Comparison of ENCODE assay signal across 13 cellular contexts in the genomic region with DNA sequence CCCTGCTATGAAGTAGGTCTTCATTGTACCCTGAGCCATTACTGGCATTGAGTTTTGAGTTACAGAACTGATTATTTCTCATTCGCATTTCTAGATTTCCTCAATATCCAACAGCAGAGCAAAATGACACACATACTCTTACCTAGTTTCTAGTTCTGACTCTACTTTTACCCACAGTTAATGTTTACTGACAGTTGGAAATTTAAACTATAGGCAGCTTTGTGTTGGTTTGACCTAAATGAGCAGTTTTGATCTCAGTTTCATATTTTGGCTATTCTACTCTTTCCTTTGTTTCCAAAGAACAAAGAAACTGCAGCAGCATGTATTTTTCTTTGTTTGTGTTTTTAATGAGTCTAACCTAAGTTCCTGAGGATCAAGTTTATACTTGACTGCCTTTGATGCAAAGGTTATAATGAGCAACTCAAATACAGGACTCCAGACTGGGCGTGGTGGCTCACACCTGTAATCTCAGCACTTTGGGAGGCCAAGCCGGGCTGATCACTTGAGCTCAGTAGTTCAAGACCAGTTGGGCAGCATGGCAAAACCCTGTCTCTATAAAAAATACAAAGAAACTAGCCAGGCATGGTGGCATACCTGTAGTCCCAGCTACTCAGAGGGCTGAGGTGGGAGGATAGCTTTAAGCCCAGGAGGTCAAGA. TPM values are rescaled to one million over a fixed set of nuclear protein-coding genes. Genes with fewer than 3 reads are reported as not detected.
DNase-seq lines count a peak whose midpoint lies in the region; ATAC-seq and TF ChIP-seq lines count a peak whose summit lies in the region.
"Had no signal": no experiment of that assay in that cellular context is flagged by ENCODE, and none has a peak within 500 bp of the region (broad histone marks: within the 10 kb centered on the region; RNA-seq: fewer than 3 reads in every experiment).

No MANE protein-coding gene starts in this region.

- H3K36me3 ChIP-seq in mammary epithelial cell (ENCODE audit: insufficient read depth, low read length) (no peaks in the 10 kb centered on the region), transverse colon (no peaks in the 10 kb centered on the region), A673 (ENCODE audit: insufficient read depth, low read length, poor library complexity, severe bottlenecking) (no peaks in the 10 kb centered on the region)

- H3K27ac Mint-ChIP-seq in MCF 10A (ENCODE audit: low read depth, unreplicated experiment), result no peak overlapping the region
- peak overlapping the region; percentile 24 for H3K27ac Mint-ChIP-seq in T-helper 2 cell treated with Interferon-gamma antibody and Interleukin-4, amounts not matched to agents 5 μg/mL and 100 μg/mL, for 36 hours
- H3K27ac Mint-ChIP-seq: brain; stimulated activated naive B cell treated with anti-CD40 and anti-IgM and Interleukin-4, amounts not matched to agents 10 μg/mL and 1 μg/mL and 100 μg/mL, for 72 hours had no signal

- intact Hi-C loops in mammary epithelial cell (cut with micrococcal nuclease), result no loop called here
- intact Hi-C loops in MCF 10A (cut with micrococcal nuclease), result no loop called here
- intact Hi-C loops in transverse colon (cut with DNase I; ENCODE audit: low total_unique reads), result no loop called here
- intact Hi-C loops in A673 (cut with micrococcal nuclease; ENCODE audit: unreplicated experiment), result no loop called here

- peak; percentile 66 for ATAC-seq in HG02840 (IDR thresholded peaks at IDR 0.05; ENCODE audit: low FRiP score, unreplicated experiment)

- no peaks in the 10 kb centered on the region for H3K36me3 Mint-ChIP-seq in MCF 10A (ENCODE audit: insufficient read depth, unreplicated experiment)
- peaks cover 8% of the 10 kb centered on the region for H3K36me3 Mint-ChIP-seq in T-helper 2 cell treated with Interferon-gamma antibody and Interleukin-4, amounts not matched to agents 5 μg/mL and 100 μg/mL, for 36 hours (ENCODE audit: low read depth)
- H3K36me3 Mint-ChIP-seq: brain had no signal

- H3K27me3 Mint-ChIP-seq in MCF 10A (ENCODE audit: insufficient read depth, unreplicated experiment), result no peaks in the 10 kb centered on the region
- H3K27me3 Mint-ChIP-seq in T-helper 2 cell treated with Interferon-gamma antibody and Interleukin-4, amounts not matched to agents 5 μg/mL and 100 μg/mL, for 36 hours (ENCODE audit: low read depth), result no peaks in the 10 kb centered on the region
- H3K27me3 Mint-ChIP-seq: brain; stimulated activated naive B cell treated with anti-CD40 and anti-IgM and Interleukin-4, amounts not matched to agents 10 μg/mL and 1 μg/mL and 100 μg/mL, for 72 hours had no signal

- no peak for TF ChIP-seq POLR2A in transverse colon (IDR thresholded peaks at IDR 0.05)

- H3K27ac ChIP-seq in mammary epithelial cell (ENCODE audit: insufficient read depth, low read depth, low read length) (no peak overlapping the region), transverse colon (no peak overlapping the region), A673 (ENCODE audit: low read depth, low read length, poor library complexity, severe bottlenecking) (no peak overlapping the region)

- no peak overlapping the region for H3K4me2 ChIP-seq in mammary epithelial cell (ENCODE audit: insufficient read depth, low read depth, low read length)

- no peak overlapping the region for H3K4me3 Mint-ChIP-seq in MCF 10A (ENCODE audit: unreplicated experiment)
- no peak overlapping the region for H3K4me3 Mint-ChIP-seq in T-helper 2 cell treated with Interferon-gamma antibody and Interleukin-4, amounts not matched to agents 5 μg/mL and 100 μg/mL, for 36 hours
- H3K4me3 Mint-ChIP-seq: brain; neural crest cell; stimulated activated naive B cell treated with anti-CD40 and anti-IgM and Interleukin-4, amounts not matched to agents 10 μg/mL and 1 μg/mL and 100 μg/mL, for 72 hours had no signal

- CTCF ChIA-PET in mammary epithelial cell (lab: Charles Lee; ENCODE audit: low non-redundant PET), result no interaction called here
- CTCF ChIA-PET in MCF 10A (lab: Yijun Ruan, JAX), result interaction anchor here (1.0 kb wide), 1 partner anchor 13 kb away, joined by 3 read pairs; no protein-coding TSS in a partner anchor
- CTCF ChIA-PET in A673 (lab: Charles Lee), result no interaction called here

- dilution Hi-C loops in mammary epithelial cell (cut with HindIII; ENCODE audit: low sequenced_read_pairs), result no loop called here

- TF ChIP-seq CTCF in mammary epithelial cell (conservative IDR thresholded peaks at IDR 0.05 in 1 of 2, IDR thresholded peaks at IDR 0.05 in 1 of 2; ENCODE audit: extremely low read depth in 1 of 2, insufficient read depth in 1 of 2, low read depth in 1 of 2, low read length in 2 of 2) (no peak), MCF 10A (IDR thresholded peaks at IDR 0.05; ENCODE audit: unreplicated experiment) (no peak), transverse colon (IDR thresholded peaks at IDR 0.05) (no peak), A673 (conservative IDR thresholded peaks at IDR 0.05; ENCODE audit: low read depth, low read length) (no peak)

- DNase-seq in mammary epithelial cell (peak; percentile 16), MCF 10A (ENCODE audit: unreplicated experiment) (no peak), transverse colon (peak; percentile 21), occipital lobe (lab: John Stamatoyannopoulos, UW) (no peak), A673 (ENCODE audit: low spot score) (no peak), HT-29 (ENCODE audit: low spot score) (no peak)
- no peak for DNase-seq in T-helper 2 cell treated with Interferon-gamma antibody and Interleukin-4, amounts not matched to agents 5 μg/mL and 100 μg/mL, for 36 hours (ENCODE audit: low spot score)
- DNase-seq: H7; SHP77 treated with DMSO at 0.1 percent for 48 hours; stimulated activated naive B cell treated with anti-CD40 and anti-IgM and Interleukin-4, amounts not matched to agents 10 μg/mL and 1 μg/mL and 100 μg/mL, for 72 hours had no signal

- H3K4me3 ChIP-seq in mammary epithelial cell (replicated peaks in 1 of 3; ENCODE audit: insufficient read depth in 1 of 3, low read depth in 2 of 3, low read length in 3 of 3) (no peak overlapping the region), transverse colon (no peak overlapping the region), A673 (ENCODE audit: low read depth, low read length, poor library complexity, severe bottlenecking) (no peak overlapping the region)

- POLR2A ChIA-PET in MCF 10A (lab: Yijun Ruan, JAX) (no interaction called here), A673 (lab: Charles Lee; ENCODE audit: low non-redundant PET) (no interaction called here)

- H3K4me1 ChIP-seq in mammary epithelial cell (ENCODE audit: insufficient read depth, low read length), result peaks cover 3% of the 10 kb centered on the region
- H3K4me1 ChIP-seq in transverse colon, result no peaks in the 10 kb centered on the region
- peaks cover 36% of the 10 kb centered on the region for H3K4me1 ChIP-seq in A673 (ENCODE audit: insufficient read depth, low read length, poor library complexity, severe bottlenecking)

- H4K20me1 ChIP-seq in mammary epithelial cell (ENCODE audit: insufficient read depth, low read length), result no peaks in the 10 kb centered on the region

- 97% methylated on average over 3 of the region's 3 CpGs for WGBS in mammary epithelial cell (ENCODE audit: low coverage, missing lambda C conversion rate)
- WGBS in transverse colon (ENCODE audit: low coverage in 1 of 2), 2 donors, result 76 to 100% methylated on average over 2 to 3 of the region's 3 CpGs

- TF ChIP-seq EP300 in transverse colon (IDR thresholded peaks at IDR 0.05; ENCODE audit: low read depth), result no peak

- no peaks in the 10 kb centered on the region for H3K9me3 Mint-ChIP-seq in MCF 10A (ENCODE audit: unreplicated experiment)
- H3K9me3 Mint-ChIP-seq in T-helper 2 cell treated with Interferon-gamma antibody and Interleukin-4, amounts not matched to agents 5 μg/mL and 100 μg/mL, for 36 hours, result no peaks in the 10 kb centered on the region
- H3K9me3 Mint-ChIP-seq: neural crest cell; stimulated activated naive B cell treated with anti-CD40 and anti-IgM and Interleukin-4, amounts not matched to agents 10 μg/mL and 1 μg/mL and 100 μg/mL, for 72 hours had no signal

- in situ Hi-C loops in mammary epithelial cell (cut with MboI; ENCODE audit: low sequenced_read_pairs in 2 of 2) (loop anchor here in 1 of 2 donors (25.0 kb wide), 1 partner anchor 91 kb away; a partner anchor contains a TSS), transverse colon (cut with MboI; ENCODE audit: low pct_ligation_motif_present in 1 of 4, low pct_unique_long_range_greater_than_20kb in 1 of 4, low sequenced_read_pairs in 3 of 4) (no loop called here)

- H2AFZ ChIP-seq in mammary epithelial cell (ENCODE audit: low read depth, low read length), result no peak overlapping the region

- no peaks in the 10 kb centered on the region for H3K27me3 ChIP-seq in mammary epithelial cell (ENCODE audit: insufficient read depth, low read length)
- H3K27me3 ChIP-seq in transverse colon, result no peaks in the 10 kb centered on the region
- H3K27me3 ChIP-seq in A673 (replicated peaks; ENCODE audit: insufficient read depth, low read depth, low read length, poor library complexity), result no peaks in the 10 kb centered on the region

- H3K9ac ChIP-seq in mammary epithelial cell (ENCODE audit: insufficient read depth, low read length), result no peak overlapping the region

- BruUV-seq in mammary epithelial cell (replicated peaks; lab: Mats Ljungman, UMichigan), result no TSS peak
- BruUV-seq in MCF 10A (replicated peaks; lab: Mats Ljungman, UMichigan), result no TSS peak
- BruUV-seq in A673 (replicated peaks; lab: Mats Ljungman, UMichigan), result no TSS peak

- H3K4me1 Mint-ChIP-seq in MCF 10A (ENCODE audit: insufficient read depth, unreplicated experiment), result no peaks in the 10 kb centered on the region
- peaks cover 13% of the 10 kb centered on the region for H3K4me1 Mint-ChIP-seq in T-helper 2 cell treated with Interferon-gamma antibody and Interleukin-4, amounts not matched to agents 5 μg/mL and 100 μg/mL, for 36 hours (ENCODE audit: low read depth)
- H3K4me1 Mint-ChIP-seq: brain; neural crest cell; stimulated activated naive B cell treated with anti-CD40 and anti-IgM and Interleukin-4, amounts not matched to agents 10 μg/mL and 1 μg/mL and 100 μg/mL, for 72 hours had no signal

- H3K9me3 ChIP-seq in mammary epithelial cell (replicated peaks; ENCODE audit: insufficient read depth, low read length) (no peaks in the 10 kb centered on the region), transverse colon (no peaks in the 10 kb centered on the region), A673 (ENCODE audit: low read depth, low read length, poor library complexity, severe bottlenecking) (no peaks in the 10 kb centered on the region)

- H3K79me2 ChIP-seq in mammary epithelial cell (ENCODE audit: insufficient read depth, low read length), result no peaks in the 10 kb centered on the region

RNA-seq across cellular contexts. Expression of a gene that starts 30.4 kb away (rescaled TPM):
- under 1 TPM in 1 of 2 donors, not detected in 1; 0.17 TPM for total RNA-seq in mammary epithelial cell
- not detected for polyA plus RNA-seq in mammary epithelial cell
- not detected for polyA minus RNA-seq in mammary epithelial cell
- total RNA-seq in MCF 10A (2022), result not detected in 2 replicates
- 1 to 10 TPM; 2.6 to 10.0 (median 6.8) TPM for total RNA-seq in transverse colon
- total RNA-seq in occipital lobe, result 3.1 TPM
- 1.4 and 2.0 TPM in 2 replicates for total RNA-seq in A673 (2021)
- 0.89 and 1.7 TPM in 2 replicates for total RNA-seq in HT-29 (2014; rRNA removed; shearing (Covaris generic))
- total RNA-seq: H7, neural crest cell had no signal

Comparison
In these comparisons a context has a peak if more than half of its experiments do, and no peak if none do; other contexts are left out.
1. DNase-seq: peak in mammary epithelial cell (single experiment) and transverse colon (single experiment); none in MCF 10A (single experiment), T-helper 2 cell treated with Interferon-gamma antibody and Interleukin-4, amounts not matched to agents 5 μg/mL and 100 μg/mL, for 36 hours (single experiment), occipital lobe (single experiment), A673 (single experiment) and HT-29 (single experiment).